In genomic region chr14:70642313-70643235, GRCh38 we compare ENCODE assay signal across 8 cellular contexts. TPM values are rescaled to one million over a fixed set of nuclear protein-coding genes. Genes with fewer than 3 reads are reported as not detected.
DNase-seq lines count a peak whose midpoint lies in the region; ATAC-seq and TF ChIP-seq lines count a peak whose summit lies in the region.

No MANE protein-coding gene starts in this region.

- CTCF ChIA-PET in activated CD4-positive, alpha-beta T cell treated with anti-CD3 and anti-CD28 coated beads, Interleukin-2, amount 10 ng/mL, durations not matched to agents 7 days and 5 days (lab: Charles Lee) = interaction anchor here (0.6 to 1.5 kb wide), 8 partner anchors 10 to 175 kb away, joined by 3 to 4 read pairs (median 3); no protein-coding TSS in a partner anchor
- CTCF ChIA-PET in activated CD4-positive, alpha-beta memory T cell treated with anti-CD3 and anti-CD28 coated beads for 36 hours (lab: Charles Lee) = interaction anchor here (1.2 to 2.2 kb wide), 5 partner anchors 9 to 72 kb away, joined by 5 to 9 read pairs (median 7); no protein-coding TSS in a partner anchor

- peak overlapping the region; percentile 95 for H3K27ac Mint-ChIP-seq in activated CD4-positive, alpha-beta T cell treated with anti-CD3 and anti-CD28 coated beads, Interleukin-2, amount 10 ng/mL, durations not matched to agents 7 days and 5 days
- H3K27ac Mint-ChIP-seq in activated CD4-positive, alpha-beta memory T cell treated with anti-CD3 and anti-CD28 coated beads for 36 hours = peak overlapping the region; percentile 81
- peak overlapping the region; percentile 91 to 99 (median 96) for H3K27ac Mint-ChIP-seq in naive thymus-derived CD8-positive, alpha-beta T cell

- no peaks in the 10 kb centered on the region for H3K27me3 Mint-ChIP-seq in activated CD4-positive, alpha-beta T cell treated with anti-CD3 and anti-CD28 coated beads, Interleukin-2, amount 10 ng/mL, durations not matched to agents 7 days and 5 days
- no peaks in the 10 kb centered on the region for H3K27me3 Mint-ChIP-seq in activated CD4-positive, alpha-beta memory T cell treated with anti-CD3 and anti-CD28 coated beads for 36 hours
- peaks cover 0 to 3% (median 0%) of the 10 kb centered on the region in 5 donors for H3K27me3 Mint-ChIP-seq in naive thymus-derived CD8-positive, alpha-beta T cell

- peak; percentile 39 for DNase-seq in activated CD4-positive, alpha-beta T cell treated with anti-CD3 and anti-CD28 coated beads, Interleukin-2, amount 10 ng/mL, durations not matched to agents 7 days and 5 days
- no peak for DNase-seq in activated CD4-positive, alpha-beta T cell treated with anti-CD3 and anti-CD28 coated beads, Interleukin-2, amount 50 U/mL, for 1 hour
- DNase-seq in HuH-7 (ENCODE audit: low spot score) (peak; percentile 19), epithelial cell of esophagus (ENCODE audit: low read depth) (no peak), HPDE6-E6E7 (ENCODE audit: extremely low spot score) (no peak)
- peak; percentile 59 for DNase-seq in activated CD4-positive, alpha-beta memory T cell treated with anti-CD3 and anti-CD28 coated beads for 36 hours
- peak; percentile 25 to 68 (median 37) for DNase-seq in naive thymus-derived CD8-positive, alpha-beta T cell

- H3K4me3 ChIP-seq in epithelial cell of esophagus (ENCODE audit: low read length) = peak overlapping the region; percentile 60

- peaks cover 67% of the 10 kb centered on the region for H3K4me1 Mint-ChIP-seq in activated CD4-positive, alpha-beta T cell treated with anti-CD3 and anti-CD28 coated beads, Interleukin-2, amount 10 ng/mL, durations not matched to agents 7 days and 5 days
- H3K4me1 Mint-ChIP-seq in activated CD4-positive, alpha-beta memory T cell treated with anti-CD3 and anti-CD28 coated beads for 36 hours (ENCODE audit: low read depth) = peaks cover 50% of the 10 kb centered on the region
- peaks cover 29 to 71% (median 63%) of the 10 kb centered on the region in 4 donors for H3K4me1 Mint-ChIP-seq in naive thymus-derived CD8-positive, alpha-beta T cell

- ATAC-seq in naive thymus-derived CD8-positive, alpha-beta T cell = peak; percentile 37 to 39
- no peak for ATAC-seq in HG03521 (IDR thresholded peaks at IDR 0.05; ENCODE audit: unreplicated experiment)

- intact Hi-C loops in activated CD4-positive, alpha-beta memory T cell treated with anti-CD3 and anti-CD28 coated beads for 36 hours (cut with micrococcal nuclease) = loop anchor here (1.0 to 10.0 kb wide), 5 partner anchors 9 to 1028 kb away; partner anchors contain the start of genes MED6 and SUSD6

- TF ChIP-seq CTCF in epithelial cell of esophagus (IDR thresholded peaks at IDR 0.05; ENCODE audit: insufficient read depth, low read depth, low read length, missing control alignments) = no peak

- peak overlapping the region; percentile 95 for H3K4me3 Mint-ChIP-seq in activated CD4-positive, alpha-beta T cell treated with anti-CD3 and anti-CD28 coated beads, Interleukin-2, amount 10 ng/mL, durations not matched to agents 7 days and 5 days
- peak overlapping the region; percentile 83 for H3K4me3 Mint-ChIP-seq in activated CD4-positive, alpha-beta memory T cell treated with anti-CD3 and anti-CD28 coated beads for 36 hours
- H3K4me3 Mint-ChIP-seq in naive thymus-derived CD8-positive, alpha-beta T cell = peak overlapping the region; percentile 92 to 99 (median 96)

- no peaks in the 10 kb centered on the region for H3K9me3 Mint-ChIP-seq in activated CD4-positive, alpha-beta T cell treated with anti-CD3 and anti-CD28 coated beads, Interleukin-2, amount 10 ng/mL, durations not matched to agents 7 days and 5 days
- no peaks in the 10 kb centered on the region for H3K9me3 Mint-ChIP-seq in activated CD4-positive, alpha-beta memory T cell treated with anti-CD3 and anti-CD28 coated beads for 36 hours
- H3K9me3 Mint-ChIP-seq in naive thymus-derived CD8-positive, alpha-beta T cell = no peaks in the 10 kb centered on the region

- peaks cover 32% of the 10 kb centered on the region for H3K36me3 Mint-ChIP-seq in activated CD4-positive, alpha-beta T cell treated with anti-CD3 and anti-CD28 coated beads, Interleukin-2, amount 10 ng/mL, durations not matched to agents 7 days and 5 days (ENCODE audit: low read depth)
- H3K36me3 Mint-ChIP-seq in activated CD4-positive, alpha-beta memory T cell treated with anti-CD3 and anti-CD28 coated beads for 36 hours = peaks cover 3% of the 10 kb centered on the region
- peaks cover 0 to 9% (median 4%) of the 10 kb centered on the region in 3 donors for H3K36me3 Mint-ChIP-seq in naive thymus-derived CD8-positive, alpha-beta T cell

- POLR2A ChIA-PET in activated CD4-positive, alpha-beta T cell treated with anti-CD3 and anti-CD28 coated beads, Interleukin-2, amount 10 ng/mL, durations not matched to agents 7 days and 5 days (lab: Charles Lee) = interaction anchor here (0.6 to 1.1 kb wide), 2 partner anchors 11 to 1386 kb away, joined by 3 to 5 read pairs; no protein-coding TSS in a partner anchor
- POLR2A ChIA-PET in activated CD4-positive, alpha-beta memory T cell treated with anti-CD3 and anti-CD28 coated beads for 36 hours (lab: Charles Lee) = interaction anchor here (0.6 to 4.9 kb wide), 6 partner anchors 8 to 876 kb away, joined by 4 to 36 read pairs (median 10); partner anchors contain the start of genes MAP3K9 and SRSF5
- POLR2A ChIA-PET in naive thymus-derived CD8-positive, alpha-beta T cell (lab: Charles Lee) = interaction anchor here (0.8 to 9.8 kb wide), 9 partner anchors 10 to 284 kb away, joined by 3 to 416 read pairs (median 6); partner anchors contain the start of genes COX16, MAP3K9 and MED6

RNA-seq across cellular contexts. Expression of gene TTC9, which starts 0.9 kb away (rescaled TPM):
- total RNA-seq in activated CD4-positive, alpha-beta T cell treated with anti-CD3 and anti-CD28 coated beads, Interleukin-2, amount 10 ng/mL, durations not matched to agents 7 days and 5 days = 10 to 100 TPM; 14.8 to 16.7 TPM
- 1 to 10 TPM; 8.6 to 9.5 TPM for total RNA-seq in activated CD4-positive, alpha-beta memory T cell treated with anti-CD3 and anti-CD28 coated beads for 36 hours
- 10 to 100 TPM; 25.2 to 26.5 TPM for total RNA-seq in naive thymus-derived CD8-positive, alpha-beta T cell
- polyA plus RNA-seq in naive thymus-derived CD8-positive, alpha-beta T cell = 10 to 100 TPM; 10.2 to 22.0 (median 10.6) TPM

RNA-seq across cellular contexts. Expression of gene MED6, which starts 42.1 kb away (rescaled TPM):
- total RNA-seq in activated CD4-positive, alpha-beta T cell treated with anti-CD3 and anti-CD28 coated beads, Interleukin-2, amount 10 ng/mL, durations not matched to agents 7 days and 5 days = 10 to 100 TPM; 45.9 to 52.9 TPM
- 10 to 100 TPM; 39.7 to 47.1 TPM for total RNA-seq in activated CD4-positive, alpha-beta memory T cell treated with anti-CD3 and anti-CD28 coated beads for 36 hours
- total RNA-seq in naive thymus-derived CD8-positive, alpha-beta T cell = 10 to 100 TPM; 73.8 to 81.8 TPM
- polyA plus RNA-seq in naive thymus-derived CD8-positive, alpha-beta T cell = 10 to 100 TPM; 27.4 to 36.0 (median 32.7) TPM

Comparison
In these comparisons a context has a peak if more than half of its experiments do, and no peak if none do; other contexts are left out.
1. DNase-seq: peak in activated CD4-positive, alpha-beta T cell treated with anti-CD3 and anti-CD28 coated beads, Interleukin-2, amount 10 ng/mL, durations not matched to agents 7 days and 5 days (single experiment), HuH-7 (single experiment), activated CD4-positive, alpha-beta memory T cell treated with anti-CD3 and anti-CD28 coated beads for 36 hours (single experiment) and naive thymus-derived CD8-positive, alpha-beta T cell (10 of 10); none in activated CD4-positive, alpha-beta T cell treated with anti-CD3 and anti-CD28 coated beads, Interleukin-2, amount 50 U/mL, for 1 hour (single experiment), epithelial cell of esophagus (single experiment) and HPDE6-E6E7 (single experiment).
2. Peak in every context shown above with its lines, with median percentiles within 50 percentile points of each other: H3K27ac Mint-ChIP-seq and H3K4me3 Mint-ChIP-seq.